Comparison of ENCODE assay signal across 9 cellular contexts in the genomic region with DNA sequence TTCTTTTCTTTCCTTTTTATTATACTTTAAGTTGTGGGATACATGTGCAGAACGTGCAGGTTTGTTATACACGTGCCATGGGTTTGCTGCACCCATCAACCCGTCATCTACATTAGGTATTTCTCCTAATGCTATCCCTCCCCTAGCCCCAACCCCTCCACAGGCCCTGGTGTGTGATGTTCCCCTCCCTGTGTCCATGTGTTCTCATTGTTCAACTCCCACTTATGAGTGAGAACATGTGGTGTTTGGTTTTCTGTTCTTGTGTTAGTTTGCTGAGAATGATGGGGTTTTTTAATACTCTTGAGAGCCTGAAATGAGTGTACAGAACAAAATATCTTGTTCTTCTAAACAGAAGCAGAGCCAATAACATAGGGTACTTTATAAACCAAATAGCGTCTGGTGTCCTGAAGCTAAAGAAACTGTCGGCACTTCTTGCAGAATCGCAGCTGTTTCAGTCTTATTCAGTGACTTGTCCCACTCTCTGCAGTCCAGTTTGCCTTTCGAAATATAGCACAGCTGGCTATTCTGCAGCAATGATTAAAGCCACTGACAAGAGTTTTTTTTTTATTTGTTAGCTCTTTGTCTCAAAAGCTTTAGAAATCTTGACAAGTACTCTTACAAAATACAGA. TPM values are rescaled to one million over a fixed set of nuclear protein-coding genes. Genes with fewer than 3 reads are reported as not detected.
DNase-seq lines count a peak whose midpoint lies in the region; ATAC-seq and TF ChIP-seq lines count a peak whose summit lies in the region.
"Not testable (repeated sequence)": the region's sequence is repeated elsewhere in the genome, so short reads cannot be mapped to it uniquely, and the experiment has no call there.
"Had no signal": no experiment of that assay in that cellular context is flagged by ENCODE, and none has a peak within 500 bp of the region (broad histone marks: within the 10 kb centered on the region; RNA-seq: fewer than 3 reads in every experiment).

No MANE protein-coding gene starts in this region.

- 29% methylated on average over 7 of the region's 7 CpGs for WGBS in esophagus muscularis mucosa
- 91 to 97% methylated on average over 4 to 5 of the region's 7 CpGs for WGBS in mesodermal cell (ENCODE audit: insufficient coverage in 2 of 2), 2 experiments
- 59% methylated on average over 7 of the region's 7 CpGs for WGBS in suprapubic skin

- not testable (repeated sequence) for TF ChIP-seq CTCF in esophagus muscularis mucosa (IDR thresholded peaks at IDR 0.05); suprapubic skin (IDR thresholded peaks at IDR 0.05)

- DNase-seq in H4 (ENCODE audit: low spot score) (peak; percentile 27), amniotic stem cell (lab: John Stamatoyannopoulos, UW) (peak; percentile 35), left cardiac atrium (peak; percentile 45)
- DNase-seq in esophagus muscularis mucosa (ENCODE audit: extremely low spot score); suprapubic skin (ENCODE audit: low spot score in 2 of 2): not testable (repeated sequence)

- intact Hi-C loops in esophagus muscularis mucosa (cut with DNase I); left cardiac atrium (cut with DNase I): not testable (repeated sequence)

- H3K9ac ChIP-seq in rectal smooth muscle tissue (ENCODE audit: low read length) = not testable (repeated sequence)

- H3K9me3 ChIP-seq in esophagus muscularis mucosa; mesodermal cell (ENCODE audit: control insufficient read depth, low read length); suprapubic skin: not testable (repeated sequence)

- H3K4me1 ChIP-seq in esophagus muscularis mucosa = peaks cover 12 to 31% (median 25%) of the 10 kb centered on the region in 4 donors
- not testable (repeated sequence) for H3K4me1 ChIP-seq in mesodermal cell (ENCODE audit: control insufficient read depth, insufficient read depth, low read length, poor library complexity, severe bottlenecking); rectal smooth muscle tissue (ENCODE audit: control insufficient read depth, insufficient read depth, low read length); suprapubic skin

- ATAC-seq in left cardiac atrium = peak; percentile 89 to 90

- TF ChIP-seq EP300 in esophagus muscularis mucosa (IDR thresholded peaks at IDR 0.05); suprapubic skin (IDR thresholded peaks at IDR 0.05): not testable (repeated sequence)

- H3K4me3 ChIP-seq in esophagus muscularis mucosa = peak overlapping the region in 2 of 4 donors; percentile 4 to 6
- H3K4me3 ChIP-seq in mesodermal cell (ENCODE audit: extremely low read depth, insufficient read depth, low read length, poor library complexity, severe bottlenecking); rectal smooth muscle tissue (ENCODE audit: low read length); suprapubic skin: not testable (repeated sequence)

- not testable (repeated sequence) for H3K27me3 ChIP-seq in esophagus muscularis mucosa; rectal smooth muscle tissue (ENCODE audit: control insufficient read depth, insufficient read depth, low read length); suprapubic skin

- not testable (repeated sequence) for TF ChIP-seq POLR2A in esophagus muscularis mucosa (IDR thresholded peaks at IDR 0.05; ENCODE audit: low read depth); suprapubic skin (IDR thresholded peaks at IDR 0.05)

- not testable (repeated sequence) for H3K36me3 ChIP-seq in esophagus muscularis mucosa; mesodermal cell (ENCODE audit: control insufficient read depth, insufficient read depth, low read length); rectal smooth muscle tissue (ENCODE audit: control insufficient read depth, insufficient read depth, low read length); suprapubic skin

- H3K27ac ChIP-seq in esophagus muscularis mucosa (replicated peaks in 1 of 4) = peak overlapping the region; percentile 41 to 72 (median 54)
- peak overlapping the region; percentile 0 for H3K27ac ChIP-seq in mesodermal cell (ENCODE audit: low read depth, low read length, severe bottlenecking)
- H3K27ac ChIP-seq in rectal smooth muscle tissue (ENCODE audit: low read depth, low read length) = peak overlapping the region; percentile 30
- H3K27ac ChIP-seq in suprapubic skin = peak overlapping the region; percentile 59

RNA-seq across cellular contexts. Expression of a gene that starts 52.1 kb away (rescaled TPM):
- total RNA-seq in H4 (2014; rRNA removed; shearing (Covaris generic)) = 2.1 and 2.2 TPM in 2 replicates
- 10 to 100 TPM; 27.5 to 45.9 (median 32.4) TPM for total RNA-seq in esophagus muscularis mucosa
- 10 to 100 TPM; 61.5 to 71.2 TPM for total RNA-seq in left cardiac atrium
- polyA plus RNA-seq in mesodermal cell (2013, experiment 1 of 2) = 86.3 TPM
- polyA plus RNA-seq in mesodermal cell (2013, experiment 2 of 2) = 87.7 TPM
- 10 to 100 TPM in 1 of 4 donors, 1 to 10 TPM in 3; 4.6 to 12.6 (median 7.6) TPM for total RNA-seq in suprapubic skin
- total RNA-seq: CD4-positive, CD25-positive, alpha-beta regulatory T cell; H9 had no signal
- polyA plus RNA-seq: CD4-positive, CD25-positive, alpha-beta regulatory T cell had no signal

Comparison
In these comparisons a context has a peak if more than half of its experiments do, and no peak if none do; other contexts are left out.
1. H3K27ac ChIP-seq: peak in every context shown above with its lines; median percentile 59 in suprapubic skin; 54 in esophagus muscularis mucosa; 30 in rectal smooth muscle tissue; 0 in mesodermal cell.